In genomic region chr1:219917851-219918466, GRCh38 we compare ENCODE assay signal across 1 cellular context.
TF ChIP-seq lines count a peak whose summit lies in the region.

No MANE protein-coding gene starts in this region.

TF ChIP-seq in HEK293, 187 proteins besides CTCF, POLR2A, EP300 and RAD21 (continued from another document):
- TF ChIP-seq ZNF148 (tag by site-specific recombination; IDR thresholded peaks at IDR 0.05; ENCODE audit: borderline replicate concordance) = no peak
- TF ChIP-seq ZNF350 (tag by site-specific recombination; IDR thresholded peaks at IDR 0.05) = no peak
